In the genomic region with DNA sequence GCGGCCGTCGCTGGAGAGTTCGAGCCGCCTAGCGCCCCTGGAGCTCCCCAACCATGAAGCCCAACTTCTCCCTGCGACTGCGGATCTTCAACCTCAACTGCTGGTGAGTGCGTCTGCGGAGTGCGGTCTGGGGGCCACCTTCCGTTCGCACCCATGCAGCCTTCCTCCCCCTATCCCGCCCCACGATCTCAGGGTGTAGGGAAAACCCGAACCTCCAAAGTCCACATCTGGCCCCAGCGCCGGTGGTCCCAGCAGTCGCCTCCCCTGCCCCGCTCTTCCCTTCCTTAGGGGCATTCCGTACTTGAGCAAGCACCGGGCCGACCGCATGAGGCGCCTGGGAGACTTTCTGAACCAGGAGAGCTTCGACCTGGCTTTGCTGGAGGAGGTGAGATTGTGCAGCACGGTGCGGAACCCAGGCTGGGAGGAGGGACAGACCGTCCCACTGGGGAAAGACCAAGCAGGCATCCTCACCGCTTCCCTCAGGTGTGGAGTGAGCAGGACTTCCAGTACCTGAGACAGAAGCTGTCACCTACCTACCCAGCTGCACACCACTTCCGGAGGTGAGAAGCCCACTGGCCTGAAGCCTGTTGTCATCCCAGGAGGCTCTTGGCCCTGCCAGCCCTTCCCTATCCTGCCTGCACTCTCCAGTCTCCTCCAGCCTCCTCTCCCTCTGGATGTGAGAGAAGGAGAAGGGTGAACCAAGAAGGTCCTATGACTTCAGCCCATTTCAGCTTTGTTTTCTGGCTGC, we compare ENCODE assay signal across 8 cellular contexts. TPM values are rescaled to one million over a fixed set of nuclear protein-coding genes. Genes with fewer than 3 reads are reported as not detected.
DNase-seq lines count a peak whose midpoint lies in the region; ATAC-seq and TF ChIP-seq lines count a peak whose summit lies in the region.

No MANE protein-coding gene starts in this region.

- peak overlapping the region; percentile 96 to 99 for H3K4me3 Mint-ChIP-seq in stimulated activated naive B cell treated with anti-CD40 and anti-IgM and Interleukin-4, amounts not matched to agents 10 μg/mL and 1 μg/mL and 100 μg/mL, for 72 hours

- peaks cover 37 to 45% of the 10 kb centered on the region in 2 donors for H3K4me1 Mint-ChIP-seq in stimulated activated naive B cell treated with anti-CD40 and anti-IgM and Interleukin-4, amounts not matched to agents 10 μg/mL and 1 μg/mL and 100 μg/mL, for 72 hours

- DNase-seq in EH (ENCODE audit: low read depth) (peak; percentile 62), HuH-7 (ENCODE audit: low spot score) (peak; percentile 77), breast epithelium (ENCODE audit: low spot score in 2 of 2) (peak in 1 of 2 donors; percentile 53), islet precursor cell (peak; percentile 84), NCI-H446 (lab: John Stamatoyannopoulos, UW) (no peak)
- DNase-seq in stimulated activated naive B cell treated with anti-CD40 and anti-IgM and Interleukin-4, amounts not matched to agents 10 μg/mL and 1 μg/mL and 100 μg/mL, for 72 hours = no peak

- peak overlapping the region; percentile 99 for H3K27ac Mint-ChIP-seq in stimulated activated naive B cell treated with anti-CD40 and anti-IgM and Interleukin-4, amounts not matched to agents 10 μg/mL and 1 μg/mL and 100 μg/mL, for 72 hours

- H3K9me3 Mint-ChIP-seq in stimulated activated naive B cell treated with anti-CD40 and anti-IgM and Interleukin-4, amounts not matched to agents 10 μg/mL and 1 μg/mL and 100 μg/mL, for 72 hours = no peaks in the 10 kb centered on the region

- no peaks in the 10 kb centered on the region for H3K27me3 ChIP-seq in breast epithelium

- H3K27me3 Mint-ChIP-seq in stimulated activated naive B cell treated with anti-CD40 and anti-IgM and Interleukin-4, amounts not matched to agents 10 μg/mL and 1 μg/mL and 100 μg/mL, for 72 hours = no peaks in the 10 kb centered on the region

- peak; percentile 7 to 44 (median 13) for TF ChIP-seq CTCF in breast epithelium (IDR thresholded peaks at IDR 0.05)

- intact Hi-C loops in breast epithelium (cut with DNase I; ENCODE audit: low total_unique reads) = no loop called here

- TF ChIP-seq POLR2A in breast epithelium (IDR thresholded peaks at IDR 0.05) = no peak

- H3K36me3 Mint-ChIP-seq in stimulated activated naive B cell treated with anti-CD40 and anti-IgM and Interleukin-4, amounts not matched to agents 10 μg/mL and 1 μg/mL and 100 μg/mL, for 72 hours = peaks cover 23 to 39% of the 10 kb centered on the region in 2 donors

- no peaks in the 10 kb centered on the region for H3K9me3 ChIP-seq in breast epithelium

- H3K4me1 ChIP-seq in breast epithelium = peaks cover 5 to 7% of the 10 kb centered on the region in 2 donors

- H3K36me3 ChIP-seq in breast epithelium = no peaks in the 10 kb centered on the region

- H3K27ac ChIP-seq in breast epithelium = peak overlapping the region; percentile 91 to 92

- ATAC-seq in GM21423 (IDR thresholded peaks at IDR 0.05; ENCODE audit: unreplicated experiment) (peak; percentile 8), SK-N-SH treated with all-trans-retinoic acid at 6 μM for 48 hours (peak; percentile 60)
- ATAC-seq in stimulated activated naive B cell treated with anti-CD40 and anti-IgM and Interleukin-4, amounts not matched to agents 10 μg/mL and 1 μg/mL and 100 μg/mL, for 72 hours (replicated peaks) = peak; percentile 25 to 34

- peak overlapping the region; percentile 71 to 87 (median 86) for H3K4me3 ChIP-seq in breast epithelium

TF ChIP-seq in SK-N-SH treated with all-trans-retinoic acid at 6 μM for 48 hours, 23 proteins besides CTCF, POLR2A, EP300 and RAD21:
- TF ChIP-seq CSDC2 (CRISPR knock-in tag; IDR thresholded peaks at IDR 0.05) (0 out of 2 replicates have a peak, but pooled peaks have one; percentile 16), RARB (CRISPR knock-in tag; IDR thresholded peaks at IDR 0.05) (no peak)
- TF ChIP-seq, protein P1, sequence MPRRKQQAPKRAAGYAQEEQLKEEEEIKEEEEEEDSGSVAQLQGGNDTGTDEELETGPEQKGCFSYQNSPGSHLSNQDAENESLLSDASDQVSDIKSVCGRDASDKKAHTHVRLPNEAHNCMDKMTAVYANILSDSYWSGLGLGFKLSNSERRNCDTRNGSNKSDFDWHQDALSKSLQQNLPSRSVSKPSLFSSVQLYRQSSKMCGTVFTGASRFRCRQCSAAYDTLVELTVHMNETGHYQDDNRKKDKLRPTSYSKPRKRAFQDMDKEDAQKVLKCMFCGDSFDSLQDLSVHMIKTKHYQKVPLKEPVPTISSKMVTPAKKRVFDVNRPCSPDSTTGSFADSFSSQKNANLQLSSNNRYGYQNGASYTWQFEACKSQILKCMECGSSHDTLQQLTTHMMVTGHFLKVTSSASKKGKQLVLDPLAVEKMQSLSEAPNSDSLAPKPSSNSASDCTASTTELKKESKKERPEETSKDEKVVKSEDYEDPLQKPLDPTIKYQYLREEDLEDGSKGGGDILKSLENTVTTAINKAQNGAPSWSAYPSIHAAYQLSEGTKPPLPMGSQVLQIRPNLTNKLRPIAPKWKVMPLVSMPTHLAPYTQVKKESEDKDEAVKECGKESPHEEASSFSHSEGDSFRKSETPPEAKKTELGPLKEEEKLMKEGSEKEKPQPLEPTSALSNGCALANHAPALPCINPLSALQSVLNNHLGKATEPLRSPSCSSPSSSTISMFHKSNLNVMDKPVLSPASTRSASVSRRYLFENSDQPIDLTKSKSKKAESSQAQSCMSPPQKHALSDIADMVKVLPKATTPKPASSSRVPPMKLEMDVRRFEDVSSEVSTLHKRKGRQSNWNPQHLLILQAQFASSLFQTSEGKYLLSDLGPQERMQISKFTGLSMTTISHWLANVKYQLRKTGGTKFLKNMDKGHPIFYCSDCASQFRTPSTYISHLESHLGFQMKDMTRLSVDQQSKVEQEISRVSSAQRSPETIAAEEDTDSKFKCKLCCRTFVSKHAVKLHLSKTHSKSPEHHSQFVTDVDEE (CRISPR knock-in tag; IDR thresholded peaks at IDR 0.05) = no peak
- TF ChIP-seq, protein P2, sequence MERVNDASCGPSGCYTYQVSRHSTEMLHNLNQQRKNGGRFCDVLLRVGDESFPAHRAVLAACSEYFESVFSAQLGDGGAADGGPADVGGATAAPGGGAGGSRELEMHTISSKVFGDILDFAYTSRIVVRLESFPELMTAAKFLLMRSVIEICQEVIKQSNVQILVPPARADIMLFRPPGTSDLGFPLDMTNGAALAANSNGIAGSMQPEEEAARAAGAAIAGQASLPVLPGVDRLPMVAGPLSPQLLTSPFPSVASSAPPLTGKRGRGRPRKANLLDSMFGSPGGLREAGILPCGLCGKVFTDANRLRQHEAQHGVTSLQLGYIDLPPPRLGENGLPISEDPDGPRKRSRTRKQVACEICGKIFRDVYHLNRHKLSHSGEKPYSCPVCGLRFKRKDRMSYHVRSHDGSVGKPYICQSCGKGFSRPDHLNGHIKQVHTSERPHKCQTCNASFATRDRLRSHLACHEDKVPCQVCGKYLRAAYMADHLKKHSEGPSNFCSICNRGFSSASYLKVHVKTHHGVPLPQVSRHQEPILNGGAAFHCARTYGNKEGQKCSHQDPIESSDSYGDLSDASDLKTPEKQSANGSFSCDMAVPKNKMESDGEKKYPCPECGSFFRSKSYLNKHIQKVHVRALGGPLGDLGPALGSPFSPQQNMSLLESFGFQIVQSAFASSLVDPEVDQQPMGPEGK (CRISPR knock-in tag; IDR thresholded peaks at IDR 0.05; ENCODE audit: borderline replicate concordance) = no peak
TF ChIP-seq in SK-N-SH treated with all-trans-retinoic acid at 6 μM for 48 hours: peak in this region for 1.

RNA-seq across cellular contexts. Expression of a gene that starts 0.7 kb away (rescaled TPM):
- total RNA-seq in breast epithelium = 10 to 100 TPM in 2 of 3 donors, 1 to 10 TPM in 1; 8.5 to 26.2 (median 12.1) TPM

RNA-seq across cellular contexts. Expression of a gene that starts 0.8 kb away (rescaled TPM):
- 10 to 100 TPM in 1 of 3 donors, 1 to 10 TPM in 2; 2.6 to 16.5 (median 2.9) TPM for total RNA-seq in breast epithelium

RNA-seq across cellular contexts. Expression of a gene that starts 14.3 kb away (rescaled TPM):
- 10 to 100 TPM; 23.6 to 29.8 (median 25.5) TPM for total RNA-seq in breast epithelium

RNA-seq across cellular contexts. Expression of a gene that starts 41.8 kb away (rescaled TPM):
- total RNA-seq in breast epithelium = 10 to 100 TPM in 1 of 3 donors, 1 to 10 TPM in 2; 9.1 to 13.8 (median 9.8) TPM

RNA-seq across cellular contexts. Expression of a gene that starts 59.0 kb away (rescaled TPM):
- 100 to 1,000 TPM; 186 to 302 (median 238) TPM for total RNA-seq in breast epithelium

Comparison
In these comparisons a context has a peak if more than half of its experiments do, and no peak if none do; other contexts are left out.
1. DNase-seq: peak in EH (single experiment), HuH-7 (single experiment) and islet precursor cell (single experiment); none in stimulated activated naive B cell treated with anti-CD40 and anti-IgM and Interleukin-4, amounts not matched to agents 10 μg/mL and 1 μg/mL and 100 μg/mL, for 72 hours (single experiment) and NCI-H446 (0 of 2).
2. ATAC-seq: peak in every context shown above with its lines; median percentile 60 in SK-N-SH treated with all-trans-retinoic acid at 6 μM for 48 hours; 30 in stimulated activated naive B cell treated with anti-CD40 and anti-IgM and Interleukin-4, amounts not matched to agents 10 μg/mL and 1 μg/mL and 100 μg/mL, for 72 hours; 8 in GM21423.